In the genomic region with DNA sequence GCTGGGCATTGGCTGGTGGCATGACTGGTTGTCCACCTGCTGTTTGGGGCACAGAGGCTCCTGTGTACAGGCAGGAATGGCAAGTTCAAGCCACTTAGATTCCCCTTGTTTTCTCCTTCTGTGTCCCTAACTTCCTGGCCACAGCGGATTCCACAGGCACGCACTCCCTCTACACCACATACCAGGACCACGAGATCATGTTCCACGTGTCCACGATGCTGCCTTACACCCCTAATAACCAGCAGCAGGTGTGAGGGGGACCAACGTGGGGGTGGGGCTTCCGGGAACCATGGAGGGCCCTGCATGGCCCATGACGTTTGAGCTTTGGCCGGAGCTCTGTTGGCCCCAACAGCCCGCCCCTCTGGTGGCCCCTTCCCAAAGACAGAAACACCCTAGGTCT, we compare ENCODE assay signal across 11 cellular contexts. TPM values are rescaled to one million over a fixed set of nuclear protein-coding genes. Genes with fewer than 3 reads are reported as not detected.
DNase-seq lines count a peak whose midpoint lies in the region; ATAC-seq and TF ChIP-seq lines count a peak whose summit lies in the region.
"Had no signal": no experiment of that assay in that cellular context is flagged by ENCODE, and none has a peak within 500 bp of the region (broad histone marks: within the 10 kb centered on the region; RNA-seq: fewer than 3 reads in every experiment).

No MANE protein-coding gene starts in this region.

- peak; percentile 66 for DNase-seq in EL
- DNase-seq in adipocyte (ENCODE audit: low read depth), result peak; percentile 53
- DNase-seq in myocyte (ENCODE audit: low read depth), result peak; percentile 84
- DNase-seq in endodermal cell, result no peak
- no peak for DNase-seq in glutamatergic neuron
- no peak for DNase-seq in activated naive CD8-positive, alpha-beta T cell treated with anti-CD3 and anti-CD28 coated beads, Interleukin-2, amount 50 U/mL, for 24 hours
- DNase-seq: activated CD4-positive, alpha-beta memory T cell treated with anti-CD3 and anti-CD28 coated beads, Interleukin-2, amount 10 ng/mL, durations not matched to agents 7 days and 5 days; amygdala; NCI-H146; stimulated activated naive CD4-positive, alpha-beta T cell had no signal

- H3K9me3 ChIP-seq in adipocyte (ENCODE audit: control insufficient read depth, low read length) (no peaks in the 10 kb centered on the region), endodermal cell (ENCODE audit: control insufficient read depth, low read length) (no peaks in the 10 kb centered on the region)

- no peak for TF ChIP-seq CTCF in endodermal cell (conservative IDR thresholded peaks at IDR 0.05)
- no peak for TF ChIP-seq CTCF in glutamatergic neuron (IDR thresholded peaks at IDR 0.05; ENCODE audit: partially characterized antibody, unreplicated experiment)

- no peak overlapping the region for H3K27ac ChIP-seq in endodermal cell (ENCODE audit: low read depth, low read length)

- no peak for ATAC-seq in activated naive CD8-positive, alpha-beta T cell treated with anti-CD3 and anti-CD28 coated beads, Interleukin-2, amount 50 U/mL, for 24 hours

- no peak overlapping the region for H3K4me3 Mint-ChIP-seq in endodermal cell
- no peak overlapping the region for H3K4me3 Mint-ChIP-seq in glutamatergic neuron (ENCODE audit: unreplicated experiment)
- no peak overlapping the region for H3K4me3 Mint-ChIP-seq in activated naive CD8-positive, alpha-beta T cell treated with anti-CD3 and anti-CD28 coated beads, Interleukin-2, amount 50 U/mL, for 24 hours
- H3K4me3 Mint-ChIP-seq: activated CD4-positive, alpha-beta memory T cell treated with anti-CD3 and anti-CD28 coated beads, Interleukin-2, amount 10 ng/mL, durations not matched to agents 7 days and 5 days; nephron had no signal

- no peaks in the 10 kb centered on the region for H3K4me1 ChIP-seq in adipocyte (ENCODE audit: control insufficient read depth, insufficient read depth, low read length)
- no peaks in the 10 kb centered on the region for H3K4me1 ChIP-seq in endodermal cell (ENCODE audit: control insufficient read depth, insufficient read depth, low read length)

- H3K27me3 Mint-ChIP-seq in endodermal cell (ENCODE audit: insufficient read depth), result peaks cover 30% of the 10 kb centered on the region
- peaks cover 11% of the 10 kb centered on the region for H3K27me3 Mint-ChIP-seq in glutamatergic neuron (ENCODE audit: unreplicated experiment)
- H3K27me3 Mint-ChIP-seq in activated naive CD8-positive, alpha-beta T cell treated with anti-CD3 and anti-CD28 coated beads, Interleukin-2, amount 50 U/mL, for 24 hours, result no peaks in the 10 kb centered on the region
- H3K27me3 Mint-ChIP-seq: activated CD4-positive, alpha-beta memory T cell treated with anti-CD3 and anti-CD28 coated beads, Interleukin-2, amount 10 ng/mL, durations not matched to agents 7 days and 5 days had no signal

- H3K36me3 Mint-ChIP-seq in endodermal cell (ENCODE audit: low read depth) (no peaks in the 10 kb centered on the region), glutamatergic neuron (ENCODE audit: unreplicated experiment) (no peaks in the 10 kb centered on the region)
- peaks cover 18% of the 10 kb centered on the region for H3K36me3 Mint-ChIP-seq in activated naive CD8-positive, alpha-beta T cell treated with anti-CD3 and anti-CD28 coated beads, Interleukin-2, amount 50 U/mL, for 24 hours (ENCODE audit: low read depth)

- H3K9ac ChIP-seq in adipocyte (ENCODE audit: low read length) (no peak overlapping the region), endodermal cell (ENCODE audit: extremely low read depth, low read length, poor library complexity, severe bottlenecking) (no peak overlapping the region)

- H3K27me3 ChIP-seq in adipocyte (replicated peaks; ENCODE audit: control insufficient read depth, insufficient read depth, low read length) (no peaks in the 10 kb centered on the region), endodermal cell (ENCODE audit: control insufficient read depth, insufficient read depth, low read length, poor library complexity, severe bottlenecking) (no peaks in the 10 kb centered on the region)

- 90% methylated on average over 10 of the region's 10 CpGs; no CpG with 5 or more reads in 1 of the 2 experiments for WGBS in endodermal cell (ENCODE audit: insufficient coverage in 1 of 2, insufficient read length in 1 of 2), 2 experiments

- H3K27ac Mint-ChIP-seq in endodermal cell (no peak overlapping the region), glutamatergic neuron (ENCODE audit: unreplicated experiment) (no peak overlapping the region)
- H3K27ac Mint-ChIP-seq in activated naive CD8-positive, alpha-beta T cell treated with anti-CD3 and anti-CD28 coated beads, Interleukin-2, amount 50 U/mL, for 24 hours, result no peak overlapping the region
- H3K27ac Mint-ChIP-seq: activated CD4-positive, alpha-beta memory T cell treated with anti-CD3 and anti-CD28 coated beads, Interleukin-2, amount 10 ng/mL, durations not matched to agents 7 days and 5 days had no signal

- H3K4me3 ChIP-seq in adipocyte (ENCODE audit: low read length) (no peak overlapping the region), endodermal cell (ENCODE audit: low read length) (no peak overlapping the region)

- peaks cover 6% of the 10 kb centered on the region for H3K4me1 Mint-ChIP-seq in endodermal cell
- H3K4me1 Mint-ChIP-seq in glutamatergic neuron (ENCODE audit: low read depth, unreplicated experiment), result peaks cover 7% of the 10 kb centered on the region
- peaks cover 23% of the 10 kb centered on the region for H3K4me1 Mint-ChIP-seq in activated naive CD8-positive, alpha-beta T cell treated with anti-CD3 and anti-CD28 coated beads, Interleukin-2, amount 50 U/mL, for 24 hours

- no peaks in the 10 kb centered on the region for H3K9me3 Mint-ChIP-seq in endodermal cell
- H3K9me3 Mint-ChIP-seq in glutamatergic neuron (ENCODE audit: unreplicated experiment), result peaks cover 7% of the 10 kb centered on the region
- H3K9me3 Mint-ChIP-seq in activated naive CD8-positive, alpha-beta T cell treated with anti-CD3 and anti-CD28 coated beads, Interleukin-2, amount 50 U/mL, for 24 hours, result no peaks in the 10 kb centered on the region
- H3K9me3 Mint-ChIP-seq: activated CD4-positive, alpha-beta memory T cell treated with anti-CD3 and anti-CD28 coated beads, Interleukin-2, amount 10 ng/mL, durations not matched to agents 7 days and 5 days; nephron had no signal

- H3K36me3 ChIP-seq in adipocyte (ENCODE audit: control insufficient read depth, insufficient read depth, low read length, severe bottlenecking), result no peaks in the 10 kb centered on the region
- H3K36me3 ChIP-seq in endodermal cell (ENCODE audit: control insufficient read depth, insufficient read depth, low read length), result peaks cover 11% of the 10 kb centered on the region

RNA-seq across cellular contexts. Expression of a gene that starts 7.8 kb away (rescaled TPM):
- total RNA-seq in myocyte, result 19.7 and 42.6 TPM in 2 replicates
- polyA plus RNA-seq in myocyte (2012), result 14.4 TPM
- 10 to 100 TPM; 39.9 to 46.8 TPM for total RNA-seq in endodermal cell
- 22.0 TPM for polyA plus RNA-seq in endodermal cell (2013, experiment 1 of 2)
- polyA plus RNA-seq in endodermal cell (2013, experiment 2 of 2), result 18.3 TPM
- 21.4 TPM for total RNA-seq in glutamatergic neuron (ENCODE audit: unreplicated experiment)

RNA-seq across cellular contexts. Expression of a gene that starts 17.0 kb away (rescaled TPM):
- total RNA-seq in myocyte (32.8 and 37.1 TPM in 2 replicates), endodermal cell (10 to 100 TPM; 40.2 to 41.1 TPM), glutamatergic neuron (ENCODE audit: unreplicated experiment) (61.2 TPM)
- polyA plus RNA-seq in myocyte (2012), result 80.7 TPM
- polyA plus RNA-seq in endodermal cell (2013, experiment 1 of 2), result 50.0 TPM
- 41.7 TPM for polyA plus RNA-seq in endodermal cell (2013, experiment 2 of 2)

RNA-seq across cellular contexts. Expression of a gene that starts 30.1 kb away (rescaled TPM):
- total RNA-seq in myocyte, result 21.6 and 25.2 TPM in 2 replicates
- polyA plus RNA-seq in myocyte (2012), result 25.6 TPM
- 10 to 100 TPM; 48.1 to 57.3 TPM for total RNA-seq in endodermal cell
- 25.5 TPM for polyA plus RNA-seq in endodermal cell (2013, experiment 1 of 2)
- polyA plus RNA-seq in endodermal cell (2013, experiment 2 of 2), result 24.6 TPM
- 43.3 TPM for total RNA-seq in glutamatergic neuron (ENCODE audit: unreplicated experiment)

RNA-seq across cellular contexts. Expression of a gene that starts 31.7 kb away (rescaled TPM):
- 30.9 and 32.7 TPM in 2 replicates for total RNA-seq in myocyte
- 34.9 TPM for polyA plus RNA-seq in myocyte (2012)
- 10 to 100 TPM; 62.8 to 65.0 TPM for total RNA-seq in endodermal cell
- 30.5 TPM for polyA plus RNA-seq in endodermal cell (2013, experiment 1 of 2)
- 28.4 TPM for polyA plus RNA-seq in endodermal cell (2013, experiment 2 of 2)
- 58.6 TPM for total RNA-seq in glutamatergic neuron (ENCODE audit: unreplicated experiment)

RNA-seq across cellular contexts. Expression of a gene that starts 50.1 kb away (rescaled TPM):
- total RNA-seq in myocyte (not detected in 2 replicates), endodermal cell (1 to 10 TPM in 1 of 2 donors, not detected in 1; 1.2 TPM), glutamatergic neuron (ENCODE audit: unreplicated experiment) (0.69 TPM)
- 1.1 TPM for polyA plus RNA-seq in myocyte (2012)
- polyA plus RNA-seq in endodermal cell (2013, experiment 1 of 2), result not detected
- polyA plus RNA-seq in endodermal cell (2013, experiment 2 of 2), result not detected

Comparison
In these comparisons a context has a peak if more than half of its experiments do, and no peak if none do; other contexts are left out.
1. DNase-seq: peak in EL (single experiment), adipocyte (single experiment) and myocyte (single experiment); none in endodermal cell (single experiment), glutamatergic neuron (single experiment) and activated naive CD8-positive, alpha-beta T cell treated with anti-CD3 and anti-CD28 coated beads, Interleukin-2, amount 50 U/mL, for 24 hours (single experiment).